26 cellular contexts compared by ENCODE assay signal in genomic region chr12:57581802-57582201, GRCh38.
"Had no signal": no experiment of that assay in that cellular context is flagged by ENCODE, and none has a peak within 500 bp of the region (broad histone marks: within the 10 kb centered on the region; RNA-seq: fewer than 3 reads in every experiment).

No MANE protein-coding gene starts in this region.

- H3K36me3 ChIP-seq: suprapubic skin, thyroid gland, tibial artery, tibial nerve, transverse colon, upper lobe of left lung, upper lobe of right lung, uterus, vagina had no signal

- ATAC-seq: stimulated activated effector memory CD8-positive, alpha-beta T cell treated with anti-CD3 and anti-CD28 coated beads, Interleukin-12 subunit alpha, Interleukin-12 subunit beta, amount 100 ng/mL, for 72 hours; stimulated activated memory B cell treated with anti-CD40 and anti-IgM and Interleukin-4, amounts not matched to agents 10 μg/mL and 1 μg/mL and 100 μg/mL, for 72 hours; stimulated activated naive B cell treated with anti-CD40 and anti-IgM and Interleukin-4, amounts not matched to agents 10 μg/mL and 1 μg/mL and 100 μg/mL, for 72 hours; stimulated activated naive CD8-positive, alpha-beta T cell treated with anti-CD3 and anti-CD28 coated beads, Interleukin-15, amount 100 ng/mL, for 72 hours; stimulated activated naive CD8-positive, alpha-beta T cell treated with anti-CD3 and anti-CD28 coated beads, Interleukin-15, Interleukin-2, amounts not matched to agents 100 U/mL and 50 U/mL, for 24 hours; upper lobe of right lung had no signal

- DNase-seq: stimulated activated CD4-positive, alpha-beta T cell treated with anti-CD3 and anti-CD28 coated beads, Interleukin-2, amount 100 ng/mL, for 48 hours; stimulated activated CD4-positive, alpha-beta T cell treated with anti-CD3 and anti-CD28 coated beads, Interleukin-4, amount 100 ng/mL, for 1 hour; stimulated activated CD4-positive, alpha-beta T cell treated with anti-CD3 and anti-CD28 coated beads, Interleukin-4, amount 100 ng/mL, for 24 hours; stimulated activated CD4-positive, alpha-beta T cell treated with anti-CD3 and anti-CD28 coated beads, Interleukin-4, amount 100 ng/mL, for 4 hours; stimulated activated CD8-positive, alpha-beta memory T cell treated with anti-CD3 and anti-CD28 coated beads, Interleukin-4, amount 100 ng/mL, for 48 hours; stimulated activated naive B cell treated with anti-CD40 and anti-IgM and Interleukin-4, amounts not matched to agents 10 μg/mL and 1 μg/mL and 100 μg/mL, for 72 hours; stimulated activated naive CD4-positive, alpha-beta T cell; stimulated activated naive CD4-positive, alpha-beta T cell treated with Interleukin-2 at 50 U/mL for 16 hours; stimulated activated naive CD8-positive, alpha-beta T cell treated with anti-CD3 and anti-CD28 coated beads, Interleukin-15, amount 100 ng/mL, for 72 hours; stimulated activated naive CD8-positive, alpha-beta T cell treated with anti-CD3 and anti-CD28 coated beads, Interleukin-15, Interleukin-2, amounts not matched to agents 100 U/mL and 50 U/mL, for 24 hours; stomach; substantia nigra; testis; thyroid gland; tibial artery; transverse colon; trophoblast cell; upper lobe of left lung; upper lobe of right lung; uterus had no signal

- H3K4me3 ChIP-seq: stomach, suprapubic skin, testis, thoracic aorta, thyroid gland, tibial artery, tibial nerve, transverse colon, upper lobe of left lung, upper lobe of right lung, uterus, vagina had no signal

- H3K27me3 ChIP-seq: testis, thyroid gland, tibial nerve, upper lobe of left lung, upper lobe of right lung, uterus, vagina had no signal

- H3K9me3 ChIP-seq: stomach, suprapubic skin, testis, thoracic aorta, thyroid gland, tibial artery, tibial nerve, transverse colon, upper lobe of left lung, upper lobe of right lung, uterus, vagina had no signal

- H3K4me1 ChIP-seq: stomach, suprapubic skin, testis, thyroid gland, tibial artery, tibial nerve, transverse colon, upper lobe of right lung, uterus, vagina had no signal

- H3K27ac ChIP-seq: stomach, suprapubic skin, testis, thoracic aorta, thyroid gland, tibial artery, tibial nerve, transverse colon, upper lobe of left lung, upper lobe of right lung, uterus, vagina had no signal
